8 cellular contexts compared by ENCODE assay signal in the genomic region with DNA sequence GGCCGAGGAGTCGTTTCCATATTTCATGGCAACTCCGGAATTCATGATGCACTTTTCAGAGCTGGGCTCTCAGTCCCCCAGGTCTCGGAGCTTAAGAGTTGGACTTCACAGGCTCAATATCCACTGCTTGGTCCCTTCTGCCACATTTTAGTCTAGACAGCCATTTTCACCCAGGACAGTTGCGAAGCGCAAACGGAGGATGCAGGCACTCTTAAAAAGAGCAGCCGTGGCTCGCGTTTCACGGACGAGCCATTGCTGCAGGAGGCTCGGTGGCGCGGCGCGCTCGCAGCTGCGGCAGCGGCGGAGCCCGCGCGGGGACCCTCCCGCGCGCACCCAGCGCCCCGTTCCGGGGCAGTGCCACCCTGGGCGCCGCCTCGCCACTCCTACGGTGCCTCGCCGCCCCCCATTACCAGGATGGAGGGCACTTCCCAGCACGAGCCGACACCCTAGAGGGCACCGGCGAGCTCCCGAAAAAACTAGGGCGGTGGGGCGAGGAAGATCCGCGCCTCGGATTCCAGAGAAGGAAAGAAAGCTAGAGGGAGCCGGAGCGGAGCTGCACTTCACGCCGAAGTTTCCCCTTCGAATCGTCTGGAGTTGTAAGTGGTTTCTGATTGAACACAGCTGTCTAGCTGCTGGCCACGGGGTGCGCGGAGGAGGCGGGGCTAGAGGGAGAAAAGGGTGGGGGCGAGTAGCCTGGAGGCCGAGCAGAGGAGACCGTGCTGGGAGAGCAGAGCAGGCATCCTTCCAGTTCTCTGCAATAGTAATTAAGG.
DNase-seq lines count a peak whose midpoint lies in the region; ATAC-seq and TF ChIP-seq lines count a peak whose summit lies in the region.

No MANE protein-coding gene starts in this region.

- H2AFZ ChIP-seq in OCI-LY1 (ENCODE audit: low read length) = no peak overlapping the region

- peak; percentile 84 for DNase-seq in AG10803 (ENCODE audit: low read depth)
- peak; percentile 83 to 85 for DNase-seq in activated T-cell treated with anti-CD3 and anti-CD28 coated beads, Interleukin-2, amount 50 U/mL, for 48 hours
- peak; percentile 13 for DNase-seq in esophagus squamous epithelium (lab: John Stamatoyannopoulos, UW)
- peak; percentile 92 for DNase-seq in myocyte (ENCODE audit: low read depth)
- peak; percentile 47 for DNase-seq in stimulated activated CD8-positive, alpha-beta memory T cell treated with anti-CD3 and anti-CD28 coated beads, Interleukin-7, amount 100 ng/mL, for 24 hours (ENCODE audit: low read depth)

- peaks cover 14% of the 10 kb centered on the region for H3K4me1 ChIP-seq in OCI-LY1 (ENCODE audit: insufficient read depth, low read length, severe bottlenecking)
- H3K4me1 ChIP-seq in esophagus squamous epithelium = peaks cover 9 to 39% (median 11%) of the 10 kb centered on the region in 3 donors

- H3K27me3 ChIP-seq in OCI-LY1 (ENCODE audit: insufficient read depth, low read length) = no peaks in the 10 kb centered on the region; the same call in 1 of the 2 replicates
- no peaks in the 10 kb centered on the region for H3K27me3 ChIP-seq in esophagus squamous epithelium

- peak in 2 of 4 donors; percentile 84 to 89 for TF ChIP-seq POLR2A in esophagus squamous epithelium (IDR thresholded peaks at IDR 0.05)

- H3K9ac ChIP-seq in OCI-LY1 (ENCODE audit: low read length) = no peak overlapping the region; the same call in 1 of the 2 replicates

- H3K27ac ChIP-seq in OCI-LY1 (ENCODE audit: low read depth, low read length, poor library complexity, severe bottlenecking) (no peak overlapping the region), esophagus squamous epithelium (peak overlapping the region; percentile 85 to 94 (median 92))

- H3K9me2 ChIP-seq in OCI-LY1 (ENCODE audit: low read depth, low read length) = no peaks in the 10 kb centered on the region

- H3K79me2 ChIP-seq in OCI-LY1 (ENCODE audit: insufficient read depth, low read length) = no peaks in the 10 kb centered on the region

- peak overlapping the region; percentile 78 for H3K4me3 ChIP-seq in AG10803 (ENCODE audit: low read length)
- H3K4me3 ChIP-seq in OCI-LY1 (ENCODE audit: low read depth, low read length, poor library complexity, severe bottlenecking) = peak overlapping the region; percentile 62
- H3K4me3 ChIP-seq in esophagus squamous epithelium = peak overlapping the region; percentile 75 to 92 (median 86)

- peak; percentile 91 for ATAC-seq in GM19043 (IDR thresholded peaks at IDR 0.05; ENCODE audit: low read depth, unreplicated experiment)
- peak; percentile 95 for ATAC-seq in HG03280 (IDR thresholded peaks at IDR 0.05; ENCODE audit: unreplicated experiment)

- H3F3A ChIP-seq in OCI-LY1 (ENCODE audit: insufficient read depth, low read length) = no peaks in the 10 kb centered on the region

- no peaks in the 10 kb centered on the region for H3K9me3 ChIP-seq in OCI-LY1 (ENCODE audit: low read length)
- no peaks in the 10 kb centered on the region for H3K9me3 ChIP-seq in esophagus squamous epithelium

- H3K4me2 ChIP-seq in OCI-LY1 (ENCODE audit: low read length) = peak overlapping the region; percentile 88

- WGBS in esophagus squamous epithelium, 2 donors = 1% methylated on average over 20 to 22 of the region's 59 CpGs

- H4K20me1 ChIP-seq in OCI-LY1 (ENCODE audit: insufficient read depth, low read length) = no peaks in the 10 kb centered on the region

- intact Hi-C loops in esophagus squamous epithelium (cut with DNase I) = no loop called here

- H3K36me3 ChIP-seq in OCI-LY1 (ENCODE audit: insufficient read depth, low read length) (no peaks in the 10 kb centered on the region), esophagus squamous epithelium (no peaks in the 10 kb centered on the region)

- TF ChIP-seq CTCF in AG10803 (conservative IDR thresholded peaks at IDR 0.05; ENCODE audit: low read length) (peak; percentile 24; the same call in 1 of the 2 replicates), OCI-LY1 (IDR thresholded peaks at IDR 0.05; ENCODE audit: low read length) (no peak), esophagus squamous epithelium (IDR thresholded peaks at IDR 0.05) (peak in 2 of 6 experiments; percentile 7 to 20)

Comparison
In these comparisons a context has a peak if more than half of its experiments do, and no peak if none do; other contexts are left out.
1. DNase-seq: peak in every context shown above with its lines; median percentile 92 in myocyte; 84 in AG10803; 84 in activated T-cell treated with anti-CD3 and anti-CD28 coated beads, Interleukin-2, amount 50 U/mL, for 48 hours; 47 in stimulated activated CD8-positive, alpha-beta memory T cell treated with anti-CD3 and anti-CD28 coated beads, Interleukin-7, amount 100 ng/mL, for 24 hours; 13 in esophagus squamous epithelium.